16 cellular contexts compared by ENCODE assay signal in genomic region chr2:75277111-75277510, GRCh38.
DNase-seq lines count a peak whose midpoint lies in the region; ATAC-seq and TF ChIP-seq lines count a peak whose summit lies in the region.
"Had no signal": no experiment of that assay in that cellular context is flagged by ENCODE, and none has a peak within 500 bp of the region (broad histone marks: within the 10 kb centered on the region; RNA-seq: fewer than 3 reads in every experiment).

No MANE protein-coding gene starts in this region.

- H3K4me3 ChIP-seq in SK-N-SH (ENCODE audit: low read depth in 2 of 2, low read length in 1 of 2) (no peak overlapping the region), fibroblast of pulmonary artery (replicated peaks; ENCODE audit: low read depth, low read length) (no peak overlapping the region), upper lobe of left lung (no peak overlapping the region)
- H3K4me3 ChIP-seq: SJCRH30, tibial nerve had no signal

- H3K27ac ChIP-seq in SK-N-SH (ENCODE audit: low read depth in 2 of 2, low read length in 1 of 2), result peak overlapping the region in 1 of 2 experiments; percentile 42; a peak in 2 of 4 replicates
- H3K27ac ChIP-seq in upper lobe of left lung, result no peak overlapping the region
- H3K27ac ChIP-seq: SJCRH30, tibial nerve, VCaP had no signal

- CTCF ChIA-PET in SK-N-SH (lab: Yijun Ruan, JAX), result interaction anchor here (0.8 kb wide), 1 partner anchor 78 kb away, joined by 3 read pairs; the partner anchor contains the start of gene TACR1

- TF ChIP-seq POLR2A in upper lobe of left lung (IDR thresholded peaks at IDR 0.05), result no peak

- H3K9ac ChIP-seq in SK-N-SH, result no peak overlapping the region

- H3K36me3 ChIP-seq in SK-N-SH (replicated peaks in 1 of 2; ENCODE audit: control insufficient read depth in 1 of 2, insufficient read depth in 2 of 2, low read length in 1 of 2) (no peaks in the 10 kb centered on the region), upper lobe of left lung (no peaks in the 10 kb centered on the region)
- H3K36me3 ChIP-seq: SJCRH30, tibial nerve had no signal

- peaks cover 11% of the 10 kb centered on the region for H3F3A ChIP-seq in SK-N-SH (replicated peaks; ENCODE audit: insufficient read depth)

- peak; percentile 8 for DNase-seq in 8988T
- peak; percentile 25 for DNase-seq in GM04504 (ENCODE audit: low read depth)
- DNase-seq in SK-N-SH, result no peak
- peak; percentile 36 for DNase-seq in fibroblast of pulmonary artery (ENCODE audit: low read depth)
- DNase-seq in NCI-H524 (lab: John Stamatoyannopoulos, UW), result no peak
- no peak for DNase-seq in NCI-H69 (lab: John Stamatoyannopoulos, UW)
- no peak for DNase-seq in upper lobe of left lung
- no peak for DNase-seq in GM20000 (ENCODE audit: low spot score)
- DNase-seq: activated naive CD4-positive, alpha-beta T cell treated with anti-CD3 and anti-CD28 coated beads for 36 hours; midbrain; NCI-H187 treated with DMSO at 0.1 percent for 48 hours; NCI-H82; SJCRH30; stimulated activated CD8-positive, alpha-beta memory T cell treated with anti-CD3 and anti-CD28 coated beads, Interleukin-4, amount 100 ng/mL, for 48 hours had no signal

- peak in 1 of 2 experiments; percentile 53; a peak in 1 of 4 replicates for TF ChIP-seq EP300 in SK-N-SH (IDR thresholded peaks at IDR 0.05; ENCODE audit: borderline replicate concordance in 1 of 2, low read depth in 1 of 2, low read length in 1 of 2)
- no peak for TF ChIP-seq EP300 in upper lobe of left lung (IDR thresholded peaks at IDR 0.05)

- H3K9me3 ChIP-seq in SK-N-SH, result no peaks in the 10 kb centered on the region; the same call in 1 of the 2 replicates
- no peaks in the 10 kb centered on the region for H3K9me3 ChIP-seq in upper lobe of left lung
- H3K9me3 ChIP-seq: SJCRH30 had no signal

- peak overlapping the region; percentile 54; the same call in 1 of the 2 replicates for H3K4me2 ChIP-seq in SK-N-SH

- no peak for ATAC-seq in upper lobe of left lung (ENCODE audit: low FRiP score in 2 of 2)

- peak overlapping the region; percentile 18; the same call in 1 of the 2 replicates for H2AFZ ChIP-seq in SK-N-SH (ENCODE audit: low read depth)

- no peak for TF ChIP-seq RAD21 in SK-N-SH (IDR thresholded peaks at IDR 0.05; ENCODE audit: low read length)

- no peaks in the 10 kb centered on the region for H3K79me2 ChIP-seq in SK-N-SH (ENCODE audit: insufficient read depth)

- peaks cover 0 to 14% of the 10 kb centered on the region in 2 experiments; a peak in 2 of 4 replicates for H3K4me1 ChIP-seq in SK-N-SH (ENCODE audit: control insufficient read depth in 1 of 2, insufficient read depth in 2 of 2, low read depth in 1 of 2, low read length in 1 of 2)
- no peaks in the 10 kb centered on the region for H3K4me1 ChIP-seq in upper lobe of left lung
- H3K4me1 ChIP-seq: SJCRH30 had no signal

- H3K9me2 ChIP-seq in SK-N-SH, result no peaks in the 10 kb centered on the region

- no peaks in the 10 kb centered on the region for H3K27me3 ChIP-seq in SK-N-SH (ENCODE audit: insufficient read depth)
- H3K27me3 ChIP-seq in upper lobe of left lung, result no peaks in the 10 kb centered on the region
- H3K27me3 ChIP-seq: tibial nerve had no signal

- POLR2A ChIA-PET in SK-N-SH (lab: Yijun Ruan, JAX), result interaction anchor here (0.6 kb wide), 1 partner anchor 1405 kb away, joined by 5 read pairs; no protein-coding TSS in a partner anchor

- H4K20me1 ChIP-seq in SK-N-SH (ENCODE audit: insufficient read depth), result no peaks in the 10 kb centered on the region

- TF ChIP-seq CTCF in SK-N-SH (IDR thresholded peaks at IDR 0.05) (no peak), fibroblast of pulmonary artery (IDR thresholded peaks at IDR 0.05; ENCODE audit: low read length, missing control alignments) (no peak), upper lobe of left lung (IDR thresholded peaks at IDR 0.05) (no peak), GM20000 (IDR thresholded peaks at IDR 0.05; ENCODE audit: extremely low read depth, missing control alignments) (no peak)

TF ChIP-seq in SK-N-SH, 30 proteins besides CTCF, POLR2A, EP300 and RAD21:
- TF ChIP-seq PBX3 (IDR thresholded peaks at IDR 0.05), result peak; percentile 55
- TF ChIP-seq FOXJ3 (CRISPR knock-in tag; IDR thresholded peaks at IDR 0.05), result no peak
- no peak for TF ChIP-seq CHD2 (IDR thresholded peaks at IDR 0.05; ENCODE audit: low read length, partially characterized antibody)
- no peak for TF ChIP-seq FOXM1 (IDR thresholded peaks at IDR 0.05; ENCODE audit: low read depth)
- TF ChIP-seq GATA2 (CRISPR knock-in tag; IDR thresholded peaks at IDR 0.05), result no peak
- no peak for TF ChIP-seq IRF3 (IDR thresholded peaks at IDR 0.05; ENCODE audit: low read depth, low read length)
- no peak for TF ChIP-seq MEF2A (IDR thresholded peaks at IDR 0.05; ENCODE audit: borderline replicate concordance, low read depth)
- peak; percentile 57; the same call in 1 of the 2 replicates for TF ChIP-seq TCF12 (IDR thresholded peaks at IDR 0.05)
- TF ChIP-seq JUND (IDR thresholded peaks at IDR 0.05), result peak; percentile 50; the same call in 1 of the 2 replicates
- TF ChIP-seq TEAD4 (IDR thresholded peaks at IDR 0.05; ENCODE audit: borderline replicate concordance, insufficient read depth), result peak; percentile 27; the same call in 1 of the 2 replicates
- TF ChIP-seq REST (IDR thresholded peaks at IDR 0.05; ENCODE audit: low read depth, low read length), result no peak
- TF ChIP-seq ELF1 (IDR thresholded peaks at IDR 0.05), result no peak
- no peak for TF ChIP-seq YY1 (IDR thresholded peaks at IDR 0.05; ENCODE audit: low read depth)
- TF ChIP-seq MXI1 (IDR thresholded peaks at IDR 0.05; ENCODE audit: low read depth, low read length), result no peak
- TF ChIP-seq FOSL2 (IDR thresholded peaks at IDR 0.05; ENCODE audit: borderline replicate concordance, low read depth), result peak; percentile 66
- no peak for TF ChIP-seq USF2 (IDR thresholded peaks at IDR 0.05; ENCODE audit: borderline replicate concordance, low read depth, low read length)
- no peak for TF ChIP-seq USF1 (IDR thresholded peaks at IDR 0.05; ENCODE audit: borderline replicate concordance, low read depth)
- TF ChIP-seq NFIC (IDR thresholded peaks at IDR 0.05; ENCODE audit: borderline replicate concordance), result 0 out of 2 replicates have a peak, but pooled peaks have one; percentile 16

Comparison
In these comparisons a context has a peak if more than half of its experiments do, and no peak if none do; other contexts are left out.
1. DNase-seq: peak in 8988T (single experiment), GM04504 (single experiment) and fibroblast of pulmonary artery (single experiment); none in SK-N-SH (single experiment), NCI-H524 (0 of 2), NCI-H69 (single experiment), upper lobe of left lung (0 of 2) and GM20000 (single experiment).